In the genomic region with DNA sequence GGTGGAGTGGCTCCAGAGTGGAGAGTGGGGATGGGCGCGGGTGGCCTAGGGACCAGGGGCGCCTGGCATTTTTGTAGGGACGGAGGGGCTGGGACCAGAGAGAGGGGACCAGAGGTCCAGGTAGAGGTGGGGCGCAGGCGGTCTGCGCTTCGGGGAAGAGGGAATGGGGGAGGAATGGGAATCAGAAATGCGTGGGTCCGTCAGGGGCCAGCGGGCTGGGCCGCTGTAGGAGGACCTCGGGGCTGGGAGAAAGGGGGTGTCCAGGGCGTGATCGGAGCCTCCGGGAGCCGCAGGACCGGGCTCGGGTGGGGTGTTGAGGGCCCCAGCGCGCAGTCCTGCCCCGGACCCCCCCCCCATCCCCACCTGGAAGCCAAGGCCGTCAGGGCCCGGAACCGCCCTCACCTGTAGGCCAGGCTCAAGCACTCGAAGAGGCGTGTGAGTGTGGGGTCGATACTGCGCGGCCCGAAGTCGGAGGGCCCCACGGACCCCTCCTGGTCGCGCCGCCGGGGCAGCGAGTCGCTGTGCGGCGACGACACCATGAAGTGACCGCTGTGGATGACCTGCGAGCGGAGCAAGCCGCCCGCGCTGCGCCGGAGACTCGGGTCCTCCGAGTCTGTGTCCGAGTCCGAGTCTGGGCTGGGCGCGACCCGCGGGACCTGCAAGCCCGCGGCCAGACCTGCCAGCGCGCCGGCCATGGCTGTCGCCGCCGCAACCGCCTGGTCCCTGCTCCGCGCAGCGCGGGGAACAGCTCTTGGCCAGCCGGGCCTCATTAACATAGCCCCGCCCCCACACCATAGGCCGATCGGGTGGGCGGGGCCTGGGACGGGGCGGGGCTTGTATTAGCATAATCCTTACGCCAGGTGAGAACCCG, we compare ENCODE assay signal across 1 cellular context.
TF ChIP-seq lines count a peak whose summit lies in the region.

A gene with protein sequence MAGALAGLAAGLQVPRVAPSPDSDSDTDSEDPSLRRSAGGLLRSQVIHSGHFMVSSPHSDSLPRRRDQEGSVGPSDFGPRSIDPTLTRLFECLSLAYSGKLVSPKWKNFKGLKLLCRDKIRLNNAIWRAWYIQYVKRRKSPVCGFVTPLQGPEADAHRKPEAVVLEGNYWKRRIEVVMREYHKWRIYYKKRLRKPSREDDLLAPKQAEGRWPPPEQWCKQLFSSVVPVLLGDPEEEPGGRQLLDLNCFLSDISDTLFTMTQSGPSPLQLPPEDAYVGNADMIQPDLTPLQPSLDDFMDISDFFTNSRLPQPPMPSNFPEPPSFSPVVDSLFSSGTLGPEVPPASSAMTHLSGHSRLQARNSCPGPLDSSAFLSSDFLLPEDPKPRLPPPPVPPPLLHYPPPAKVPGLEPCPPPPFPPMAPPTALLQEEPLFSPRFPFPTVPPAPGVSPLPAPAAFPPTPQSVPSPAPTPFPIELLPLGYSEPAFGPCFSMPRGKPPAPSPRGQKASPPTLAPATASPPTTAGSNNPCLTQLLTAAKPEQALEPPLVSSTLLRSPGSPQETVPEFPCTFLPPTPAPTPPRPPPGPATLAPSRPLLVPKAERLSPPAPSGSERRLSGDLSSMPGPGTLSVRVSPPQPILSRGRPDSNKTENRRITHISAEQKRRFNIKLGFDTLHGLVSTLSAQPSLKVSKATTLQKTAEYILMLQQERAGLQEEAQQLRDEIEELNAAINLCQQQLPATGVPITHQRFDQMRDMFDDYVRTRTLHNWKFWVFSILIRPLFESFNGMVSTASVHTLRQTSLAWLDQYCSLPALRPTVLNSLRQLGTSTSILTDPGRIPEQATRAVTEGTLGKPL (minus strand): TSS at position 725 of the 871 bp plus-strand sequence. CDS start 30 bp downstream, at position 695.

TF ChIP-seq in HepG2, 621 proteins besides CTCF, POLR2A, EP300 and RAD21 (continued from another document and continues in another):
- TF ChIP-seq, protein P1, sequence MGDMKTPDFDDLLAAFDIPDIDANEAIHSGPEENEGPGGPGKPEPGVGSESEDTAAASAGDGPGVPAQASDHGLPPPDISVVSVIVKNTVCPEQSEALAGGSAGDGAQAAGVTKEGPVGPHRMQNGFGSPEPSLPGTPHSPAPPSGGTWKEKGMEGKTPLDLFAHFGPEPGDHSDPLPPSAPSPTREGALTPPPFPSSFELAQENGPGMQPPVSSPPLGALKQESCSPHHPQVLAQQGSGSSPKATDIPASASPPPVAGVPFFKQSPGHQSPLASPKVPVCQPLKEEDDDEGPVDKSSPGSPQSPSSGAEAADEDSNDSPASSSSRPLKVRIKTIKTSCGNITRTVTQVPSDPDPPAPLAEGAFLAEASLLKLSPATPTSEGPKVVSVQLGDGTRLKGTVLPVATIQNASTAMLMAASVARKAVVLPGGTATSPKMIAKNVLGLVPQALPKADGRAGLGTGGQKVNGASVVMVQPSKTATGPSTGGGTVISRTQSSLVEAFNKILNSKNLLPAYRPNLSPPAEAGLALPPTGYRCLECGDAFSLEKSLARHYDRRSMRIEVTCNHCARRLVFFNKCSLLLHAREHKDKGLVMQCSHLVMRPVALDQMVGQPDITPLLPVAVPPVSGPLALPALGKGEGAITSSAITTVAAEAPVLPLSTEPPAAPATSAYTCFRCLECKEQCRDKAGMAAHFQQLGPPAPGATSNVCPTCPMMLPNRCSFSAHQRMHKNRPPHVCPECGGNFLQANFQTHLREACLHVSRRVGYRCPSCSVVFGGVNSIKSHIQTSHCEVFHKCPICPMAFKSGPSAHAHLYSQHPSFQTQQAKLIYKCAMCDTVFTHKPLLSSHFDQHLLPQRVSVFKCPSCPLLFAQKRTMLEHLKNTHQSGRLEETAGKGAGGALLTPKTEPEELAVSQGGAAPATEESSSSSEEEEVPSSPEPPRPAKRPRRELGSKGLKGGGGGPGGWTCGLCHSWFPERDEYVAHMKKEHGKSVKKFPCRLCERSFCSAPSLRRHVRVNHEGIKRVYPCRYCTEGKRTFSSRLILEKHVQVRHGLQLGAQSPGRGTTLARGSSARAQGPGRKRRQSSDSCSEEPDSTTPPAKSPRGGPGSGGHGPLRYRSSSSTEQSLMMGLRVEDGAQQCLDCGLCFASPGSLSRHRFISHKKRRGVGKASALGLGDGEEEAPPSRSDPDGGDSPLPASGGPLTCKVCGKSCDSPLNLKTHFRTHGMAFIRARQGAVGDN (CRISPR knock-in tag; IDR thresholded peaks at IDR 0.05): peak; percentile 74
- TF ChIP-seq RAD51 (IDR thresholded peaks at IDR 0.05; ENCODE audit: borderline replicate concordance) (no peak), EEA1 (CRISPR knock-in tag; IDR thresholded peaks at IDR 0.05; ENCODE audit: borderline replicate concordance) (peak; percentile 59; the same call in 1 of the 2 replicates), SP140L (CRISPR knock-in tag; IDR thresholded peaks at IDR 0.05; ENCODE audit: borderline replicate concordance) (no peak), ZFY (CRISPR knock-in tag; IDR thresholded peaks at IDR 0.05) (peak; percentile 76), ATF7-NPFF (CRISPR knock-in tag; IDR thresholded peaks at IDR 0.05; ENCODE audit: low read depth) (peak; percentile 94), CBFB (CRISPR knock-in tag; IDR thresholded peaks at IDR 0.05) (peak; percentile 67; the same call in 1 of the 2 replicates), MAFG (CRISPR knock-in tag; IDR thresholded peaks at IDR 0.05) (no peak), AGO1 (IDR thresholded peaks at IDR 0.05; ENCODE audit: low read depth, low read length, poor library complexity, severe bottlenecking) (peak; percentile 90), KMT2A (CRISPR knock-in tag; IDR thresholded peaks at IDR 0.05) (peak; percentile 54; the same call in 1 of the 2 replicates), ZNF501 (CRISPR knock-in tag; IDR thresholded peaks at IDR 0.05) (peak; percentile 90), ZNF430 (CRISPR knock-in tag; IDR thresholded peaks at IDR 0.05) (peak; percentile 74), SMARCE1 (IDR thresholded peaks at IDR 0.05; ENCODE audit: borderline replicate concordance) (no peak), SRY (CRISPR knock-in tag; IDR thresholded peaks at IDR 0.05) (peak; percentile 76), HIVEP1 (CRISPR knock-in tag; IDR thresholded peaks at IDR 0.05) (no peak), RBFOX2 (IDR thresholded peaks at IDR 0.05; ENCODE audit: low read depth, low read length) (peak; percentile 99)
- TF ChIP-seq, protein P2, sequence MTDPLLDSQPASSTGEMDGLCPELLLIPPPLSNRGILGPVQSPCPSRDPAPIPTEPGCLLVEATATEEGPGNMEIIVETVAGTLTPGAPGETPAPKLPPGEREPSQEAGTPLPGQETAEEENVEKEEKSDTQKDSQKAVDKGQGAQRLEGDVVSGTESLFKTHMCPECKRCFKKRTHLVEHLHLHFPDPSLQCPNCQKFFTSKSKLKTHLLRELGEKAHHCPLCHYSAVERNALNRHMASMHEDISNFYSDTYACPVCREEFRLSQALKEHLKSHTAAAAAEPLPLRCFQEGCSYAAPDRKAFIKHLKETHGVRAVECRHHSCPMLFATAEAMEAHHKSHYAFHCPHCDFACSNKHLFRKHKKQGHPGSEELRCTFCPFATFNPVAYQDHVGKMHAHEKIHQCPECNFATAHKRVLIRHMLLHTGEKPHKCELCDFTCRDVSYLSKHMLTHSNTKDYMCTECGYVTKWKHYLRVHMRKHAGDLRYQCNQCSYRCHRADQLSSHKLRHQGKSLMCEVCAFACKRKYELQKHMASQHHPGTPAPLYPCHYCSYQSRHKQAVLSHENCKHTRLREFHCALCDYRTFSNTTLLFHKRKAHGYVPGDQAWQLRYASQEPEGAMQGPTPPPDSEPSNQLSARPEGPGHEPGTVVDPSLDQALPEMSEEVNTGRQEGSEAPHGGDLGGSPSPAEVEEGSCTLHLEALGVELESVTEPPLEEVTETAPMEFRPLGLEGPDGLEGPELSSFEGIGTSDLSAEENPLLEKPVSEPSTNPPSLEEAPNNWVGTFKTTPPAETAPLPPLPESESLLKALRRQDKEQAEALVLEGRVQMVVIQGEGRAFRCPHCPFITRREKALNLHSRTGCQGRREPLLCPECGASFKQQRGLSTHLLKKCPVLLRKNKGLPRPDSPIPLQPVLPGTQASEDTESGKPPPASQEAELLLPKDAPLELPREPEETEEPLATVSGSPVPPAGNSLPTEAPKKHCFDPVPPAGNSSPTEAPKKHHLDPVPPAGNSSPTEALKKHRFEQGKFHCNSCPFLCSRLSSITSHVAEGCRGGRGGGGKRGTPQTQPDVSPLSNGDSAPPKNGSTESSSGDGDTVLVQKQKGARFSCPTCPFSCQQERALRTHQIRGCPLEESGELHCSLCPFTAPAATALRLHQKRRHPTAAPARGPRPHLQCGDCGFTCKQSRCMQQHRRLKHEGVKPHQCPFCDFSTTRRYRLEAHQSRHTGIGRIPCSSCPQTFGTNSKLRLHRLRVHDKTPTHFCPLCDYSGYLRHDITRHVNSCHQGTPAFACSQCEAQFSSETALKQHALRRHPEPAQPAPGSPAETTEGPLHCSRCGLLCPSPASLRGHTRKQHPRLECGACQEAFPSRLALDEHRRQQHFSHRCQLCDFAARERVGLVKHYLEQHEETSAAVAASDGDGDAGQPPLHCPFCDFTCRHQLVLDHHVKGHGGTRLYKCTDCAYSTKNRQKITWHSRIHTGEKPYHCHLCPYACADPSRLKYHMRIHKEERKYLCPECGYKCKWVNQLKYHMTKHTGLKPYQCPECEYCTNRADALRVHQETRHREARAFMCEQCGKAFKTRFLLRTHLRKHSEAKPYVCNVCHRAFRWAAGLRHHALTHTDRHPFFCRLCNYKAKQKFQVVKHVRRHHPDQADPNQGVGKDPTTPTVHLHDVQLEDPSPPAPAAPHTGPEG (CRISPR knock-in tag; IDR thresholded peaks at IDR 0.05): peak; percentile 86; the same call in 1 of the 2 replicates
- TF ChIP-seq, protein P3, sequence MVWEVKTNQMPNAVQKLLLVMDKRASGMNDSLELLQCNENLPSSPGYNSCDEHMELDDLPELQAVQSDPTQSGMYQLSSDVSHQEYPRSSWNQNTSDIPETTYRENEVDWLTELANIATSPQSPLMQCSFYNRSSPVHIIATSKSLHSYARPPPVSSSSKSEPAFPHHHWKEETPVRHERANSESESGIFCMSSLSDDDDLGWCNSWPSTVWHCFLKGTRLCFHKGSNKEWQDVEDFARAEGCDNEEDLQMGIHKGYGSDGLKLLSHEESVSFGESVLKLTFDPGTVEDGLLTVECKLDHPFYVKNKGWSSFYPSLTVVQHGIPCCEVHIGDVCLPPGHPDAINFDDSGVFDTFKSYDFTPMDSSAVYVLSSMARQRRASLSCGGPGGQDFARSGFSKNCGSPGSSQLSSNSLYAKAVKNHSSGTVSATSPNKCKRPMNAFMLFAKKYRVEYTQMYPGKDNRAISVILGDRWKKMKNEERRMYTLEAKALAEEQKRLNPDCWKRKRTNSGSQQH (CRISPR knock-in tag; IDR thresholded peaks at IDR 0.05; ENCODE audit: low read depth): no peak
- TF ChIP-seq, protein P4, sequence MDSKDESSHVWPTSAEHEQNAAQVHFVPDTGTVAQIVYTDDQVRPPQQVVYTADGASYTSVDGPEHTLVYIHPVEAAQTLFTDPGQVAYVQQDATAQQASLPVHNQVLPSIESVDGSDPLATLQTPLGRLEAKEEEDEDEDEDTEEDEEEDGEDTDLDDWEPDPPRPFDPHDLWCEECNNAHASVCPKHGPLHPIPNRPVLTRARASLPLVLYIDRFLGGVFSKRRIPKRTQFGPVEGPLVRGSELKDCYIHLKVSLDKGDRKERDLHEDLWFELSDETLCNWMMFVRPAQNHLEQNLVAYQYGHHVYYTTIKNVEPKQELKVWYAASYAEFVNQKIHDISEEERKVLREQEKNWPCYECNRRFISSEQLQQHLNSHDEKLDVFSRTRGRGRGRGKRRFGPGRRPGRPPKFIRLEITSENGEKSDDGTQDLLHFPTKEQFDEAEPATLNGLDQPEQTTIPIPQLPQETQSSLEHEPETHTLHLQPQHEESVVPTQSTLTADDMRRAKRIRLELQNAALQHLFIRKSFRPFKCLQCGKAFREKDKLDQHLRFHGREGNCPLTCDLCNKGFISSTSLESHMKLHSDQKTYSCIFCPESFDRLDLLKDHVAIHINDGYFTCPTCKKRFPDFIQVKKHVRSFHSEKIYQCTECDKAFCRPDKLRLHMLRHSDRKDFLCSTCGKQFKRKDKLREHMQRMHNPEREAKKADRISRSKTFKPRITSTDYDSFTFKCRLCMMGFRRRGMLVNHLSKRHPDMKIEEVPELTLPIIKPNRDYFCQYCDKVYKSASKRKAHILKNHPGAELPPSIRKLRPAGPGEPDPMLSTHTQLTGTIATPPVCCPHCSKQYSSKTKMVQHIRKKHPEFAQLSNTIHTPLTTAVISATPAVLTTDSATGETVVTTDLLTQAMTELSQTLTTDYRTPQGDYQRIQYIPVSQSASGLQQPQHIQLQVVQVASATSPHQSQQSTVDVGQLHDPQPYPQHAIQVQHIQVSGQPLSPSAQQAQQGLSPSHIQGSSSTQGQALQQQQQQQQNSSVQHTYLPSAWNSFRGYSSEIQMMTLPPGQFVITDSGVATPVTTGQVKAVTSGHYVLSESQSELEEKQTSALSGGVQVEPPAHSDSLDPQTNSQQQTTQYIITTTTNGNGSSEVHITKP (CRISPR knock-in tag; IDR thresholded peaks at IDR 0.05; ENCODE audit: low read depth): no peak
- TF ChIP-seq, protein P5, sequence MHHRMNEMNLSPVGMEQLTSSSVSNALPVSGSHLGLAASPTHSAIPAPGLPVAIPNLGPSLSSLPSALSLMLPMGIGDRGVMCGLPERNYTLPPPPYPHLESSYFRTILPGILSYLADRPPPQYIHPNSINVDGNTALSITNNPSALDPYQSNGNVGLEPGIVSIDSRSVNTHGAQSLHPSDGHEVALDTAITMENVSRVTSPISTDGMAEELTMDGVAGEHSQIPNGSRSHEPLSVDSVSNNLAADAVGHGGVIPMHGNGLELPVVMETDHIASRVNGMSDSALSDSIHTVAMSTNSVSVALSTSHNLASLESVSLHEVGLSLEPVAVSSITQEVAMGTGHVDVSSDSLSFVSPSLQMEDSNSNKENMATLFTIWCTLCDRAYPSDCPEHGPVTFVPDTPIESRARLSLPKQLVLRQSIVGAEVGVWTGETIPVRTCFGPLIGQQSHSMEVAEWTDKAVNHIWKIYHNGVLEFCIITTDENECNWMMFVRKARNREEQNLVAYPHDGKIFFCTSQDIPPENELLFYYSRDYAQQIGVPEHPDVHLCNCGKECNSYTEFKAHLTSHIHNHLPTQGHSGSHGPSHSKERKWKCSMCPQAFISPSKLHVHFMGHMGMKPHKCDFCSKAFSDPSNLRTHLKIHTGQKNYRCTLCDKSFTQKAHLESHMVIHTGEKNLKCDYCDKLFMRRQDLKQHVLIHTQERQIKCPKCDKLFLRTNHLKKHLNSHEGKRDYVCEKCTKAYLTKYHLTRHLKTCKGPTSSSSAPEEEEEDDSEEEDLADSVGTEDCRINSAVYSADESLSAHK (CRISPR knock-in tag; IDR thresholded peaks at IDR 0.05; ENCODE audit: borderline replicate concordance): 0 out of 2 replicates have a peak, but pooled peaks have one; percentile 86
- TF ChIP-seq, protein P6, sequence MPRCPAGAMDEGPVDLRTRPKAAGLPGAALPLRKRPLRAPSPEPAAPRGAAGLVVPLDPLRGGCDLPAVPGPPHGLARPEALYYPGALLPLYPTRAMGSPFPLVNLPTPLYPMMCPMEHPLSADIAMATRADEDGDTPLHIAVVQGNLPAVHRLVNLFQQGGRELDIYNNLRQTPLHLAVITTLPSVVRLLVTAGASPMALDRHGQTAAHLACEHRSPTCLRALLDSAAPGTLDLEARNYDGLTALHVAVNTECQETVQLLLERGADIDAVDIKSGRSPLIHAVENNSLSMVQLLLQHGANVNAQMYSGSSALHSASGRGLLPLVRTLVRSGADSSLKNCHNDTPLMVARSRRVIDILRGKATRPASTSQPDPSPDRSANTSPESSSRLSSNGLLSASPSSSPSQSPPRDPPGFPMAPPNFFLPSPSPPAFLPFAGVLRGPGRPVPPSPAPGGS (CRISPR knock-in tag; IDR thresholded peaks at IDR 0.05): peak; percentile 84
